In genomic region chrX:24838624-24839023, GRCh38 we compare ENCODE assay signal across 8 cellular contexts.
DNase-seq lines count a peak whose midpoint lies in the region; ATAC-seq and TF ChIP-seq lines count a peak whose summit lies in the region.

No MANE protein-coding gene starts in this region.

- no peaks in the 10 kb centered on the region for H3K79me2 ChIP-seq in osteoblast (ENCODE audit: insufficient read depth, low read length)

- no peak overlapping the region for H2AFZ ChIP-seq in osteoblast (ENCODE audit: low read length)

- H3K4me3 ChIP-seq in A673 (ENCODE audit: low read depth, low read length, poor library complexity, severe bottlenecking) (no peak overlapping the region), osteoblast (ENCODE audit: insufficient read depth, low read length) (no peak overlapping the region)

- CTCF ChIA-PET in A673 (lab: Charles Lee): interaction anchor here (0.6 to 3.3 kb wide), 11 partner anchors 9 to 402 kb away, joined by 3 to 37 read pairs (median 4); no protein-coding TSS in a partner anchor

- no TSS peak for BruUV-seq in A673 (replicated peaks; lab: Mats Ljungman, UMichigan)

- peaks cover 41% of the 10 kb centered on the region for H3K4me1 ChIP-seq in A673 (ENCODE audit: insufficient read depth, low read length, poor library complexity, severe bottlenecking)
- no peaks in the 10 kb centered on the region for H3K4me1 ChIP-seq in osteoblast (ENCODE audit: insufficient read depth, low read length)

- peak; percentile 72 for TF ChIP-seq CTCF in A673 (conservative IDR thresholded peaks at IDR 0.05; ENCODE audit: low read depth, low read length)
- peak; percentile 56 for TF ChIP-seq CTCF in osteoblast (IDR thresholded peaks at IDR 0.05; ENCODE audit: extremely low read depth, low read depth, low read length)

- intact Hi-C loops in A673 (cut with micrococcal nuclease; ENCODE audit: unreplicated experiment): loop anchor here (2.0 to 10.0 kb wide), 6 partner anchors 159 to 606 kb away; partner anchors contain the start of gene ARX

- no peak overlapping the region for H3K4me2 ChIP-seq in osteoblast (ENCODE audit: insufficient read depth, low read length)

- H3K27ac ChIP-seq in A673 (ENCODE audit: low read depth, low read length, poor library complexity, severe bottlenecking) (no peak overlapping the region), osteoblast (ENCODE audit: low read depth, low read length) (no peak overlapping the region)

- no peak for ATAC-seq in HG02884 (IDR thresholded peaks at IDR 0.05; ENCODE audit: unreplicated experiment)
- no peak for ATAC-seq in stimulated activated naive CD8-positive, alpha-beta T cell treated with anti-CD3 and anti-CD28 coated beads, Interleukin-15, Interleukin-2, amounts not matched to agents 100 U/mL and 50 U/mL, for 24 hours

- H3K36me3 ChIP-seq in A673 (ENCODE audit: insufficient read depth, low read length, poor library complexity, severe bottlenecking): no peaks in the 10 kb centered on the region
- H3K36me3 ChIP-seq in osteoblast (ENCODE audit: insufficient read depth, low read length): no peaks in the 10 kb centered on the region

- H4K20me1 ChIP-seq in osteoblast (ENCODE audit: insufficient read depth, low read length): no peaks in the 10 kb centered on the region

- POLR2A ChIA-PET in A673 (lab: Charles Lee; ENCODE audit: low non-redundant PET): interaction anchor here (0.6 to 0.8 kb wide), 2 partner anchors 24 to 602 kb away, joined by 4 to 5 read pairs; no protein-coding TSS in a partner anchor

- H3K27me3 ChIP-seq in A673 (replicated peaks; ENCODE audit: insufficient read depth, low read depth, low read length, poor library complexity) (no peaks in the 10 kb centered on the region), osteoblast (ENCODE audit: insufficient read depth, low read length) (no peaks in the 10 kb centered on the region)

- DNase-seq in A673 (ENCODE audit: low spot score): peak; percentile 72
- DNase-seq in GDM1 (lab: John Stamatoyannopoulos, UW): peak; percentile 2
- peak; percentile 48 for DNase-seq in NCI-H748 (lab: John Stamatoyannopoulos, UW; ENCODE audit: unreplicated experiment)
- DNase-seq in dermis blood vessel endothelial cell: peak; percentile 51
- no peak for DNase-seq in osteoblast (ENCODE audit: insufficient read length, low spot score, missing footprints)
- DNase-seq in stimulated activated naive CD8-positive, alpha-beta T cell treated with anti-CD3 and anti-CD28 coated beads, Interleukin-15, Interleukin-2, amounts not matched to agents 100 U/mL and 50 U/mL, for 24 hours: no peak
- no peak for DNase-seq in COLO668 (lab: John Stamatoyannopoulos, UW; ENCODE audit: unreplicated experiment)

- no peaks in the 10 kb centered on the region for H3K9me3 ChIP-seq in A673 (ENCODE audit: low read depth, low read length, poor library complexity, severe bottlenecking)
- no peaks in the 10 kb centered on the region for H3K9me3 ChIP-seq in osteoblast (ENCODE audit: low read depth, low read length)

Comparison
In these comparisons a context has a peak if more than half of its experiments do, and no peak if none do; other contexts are left out.
1. DNase-seq: peak in A673 (single experiment), GDM1 (single experiment), NCI-H748 (single experiment) and dermis blood vessel endothelial cell (single experiment); none in osteoblast (single experiment), stimulated activated naive CD8-positive, alpha-beta T cell treated with anti-CD3 and anti-CD28 coated beads, Interleukin-15, Interleukin-2, amounts not matched to agents 100 U/mL and 50 U/mL, for 24 hours (single experiment) and COLO668 (single experiment).